11 cellular contexts compared by ENCODE assay signal in genomic region chr4:98150092-98150761, GRCh38. TPM values are rescaled to one million over a fixed set of nuclear protein-coding genes. Genes with fewer than 3 reads are reported as not detected.
DNase-seq lines count a peak whose midpoint lies in the region; ATAC-seq and TF ChIP-seq lines count a peak whose summit lies in the region.
"Had no signal": no experiment of that assay in that cellular context is flagged by ENCODE, and none has a peak within 500 bp of the region (broad histone marks: within the 10 kb centered on the region; RNA-seq: fewer than 3 reads in every experiment).

No MANE protein-coding gene starts in this region.

- H3K36me3 Mint-ChIP-seq in CD4-positive, CD25-positive, alpha-beta regulatory T cell = no peaks in the 10 kb centered on the region
- no peaks in the 10 kb centered on the region for H3K36me3 Mint-ChIP-seq in brain

- peak in 2 of 3 donors; percentile 13 to 33 for DNase-seq in CD4-positive, CD25-positive, alpha-beta regulatory T cell
- DNase-seq in lung microvascular endothelial cell (ENCODE audit: low read depth in 2 of 2) (peak; percentile 14 to 31), tibial artery (no peak), GM19240 (ENCODE audit: insufficient read length, low spot score) (no peak)
- DNase-seq in activated CD4-positive, alpha-beta T cell treated with anti-CD3 and anti-CD28 coated beads for 48 hours = no peak
- DNase-seq in stimulated activated naive CD8-positive, alpha-beta T cell treated with anti-CD3 and anti-CD28 coated beads, Interleukin-15, amount 100 ng/mL, for 72 hours = no peak
- DNase-seq: activated gamma-delta T cell, stomach had no signal

- H3K27ac Mint-ChIP-seq in CD4-positive, CD25-positive, alpha-beta regulatory T cell = no peak overlapping the region
- H3K27ac Mint-ChIP-seq in brain = peak overlapping the region in 1 of 5 experiments; percentile 4
- no peak overlapping the region for H3K27ac Mint-ChIP-seq in stimulated activated naive CD8-positive, alpha-beta T cell treated with anti-CD3 and anti-CD28 coated beads, Interleukin-15, amount 100 ng/mL, for 72 hours

- H3K27me3 Mint-ChIP-seq in CD4-positive, CD25-positive, alpha-beta regulatory T cell = no peaks in the 10 kb centered on the region
- H3K27me3 Mint-ChIP-seq in brain = no peaks in the 10 kb centered on the region
- H3K27me3 Mint-ChIP-seq in stimulated activated naive CD8-positive, alpha-beta T cell treated with anti-CD3 and anti-CD28 coated beads, Interleukin-15, amount 100 ng/mL, for 72 hours = no peaks in the 10 kb centered on the region

- TF ChIP-seq CTCF in LNCAP (IDR thresholded peaks at IDR 0.05) (peak; percentile 31; the same call in 1 of the 2 replicates), brain (conservative IDR thresholded peaks at IDR 0.05) (peak; percentile 66 to 67), tibial artery (IDR thresholded peaks at IDR 0.05) (no peak)

- H3K4me1 Mint-ChIP-seq in CD4-positive, CD25-positive, alpha-beta regulatory T cell = peaks cover 13 to 17% (median 13%) of the 10 kb centered on the region in 4 donors
- H3K4me1 Mint-ChIP-seq in brain = peaks cover 7% of the 10 kb centered on the region
- peaks cover 5% of the 10 kb centered on the region for H3K4me1 Mint-ChIP-seq in stimulated activated naive CD8-positive, alpha-beta T cell treated with anti-CD3 and anti-CD28 coated beads, Interleukin-15, amount 100 ng/mL, for 72 hours

- H3K4me1 ChIP-seq in CD4-positive, CD25-positive, alpha-beta regulatory T cell (ENCODE audit: control insufficient read depth, insufficient read depth, low read length, poor library complexity, severe bottlenecking) = peaks cover 22% of the 10 kb centered on the region
- H3K4me1 ChIP-seq in tibial artery = no peaks in the 10 kb centered on the region
- H3K4me1 ChIP-seq: stomach had no signal

- H3K36me3 ChIP-seq in CD4-positive, CD25-positive, alpha-beta regulatory T cell (ENCODE audit: control insufficient read depth, insufficient read depth, low read length) = no peaks in the 10 kb centered on the region
- H3K36me3 ChIP-seq in tibial artery = no peaks in the 10 kb centered on the region
- H3K36me3 ChIP-seq: stomach had no signal

- H3K27ac ChIP-seq in CD4-positive, CD25-positive, alpha-beta regulatory T cell (ENCODE audit: insufficient read depth, low read length, poor library complexity, severe bottlenecking) = no peak overlapping the region
- no peak overlapping the region for H3K27ac ChIP-seq in tibial artery
- H3K27ac ChIP-seq: stomach had no signal

- no peak for ATAC-seq in CD4-positive, CD25-positive, alpha-beta regulatory T cell (ENCODE audit: low read depth in 2 of 2)
- no peak for ATAC-seq in stimulated activated naive CD8-positive, alpha-beta T cell treated with anti-CD3 and anti-CD28 coated beads, Interleukin-15, amount 100 ng/mL, for 72 hours

- H3K4me3 ChIP-seq in CD4-positive, CD25-positive, alpha-beta regulatory T cell (ENCODE audit: low read depth, low read length) = no peak overlapping the region
- H3K4me3 ChIP-seq in tibial artery = no peak overlapping the region
- H3K4me3 ChIP-seq: lung, stomach had no signal

- H3K9me3 Mint-ChIP-seq in CD4-positive, CD25-positive, alpha-beta regulatory T cell = peaks cover 0 to 2% (median 0%) of the 10 kb centered on the region in 7 donors
- H3K9me3 Mint-ChIP-seq in brain = no peaks in the 10 kb centered on the region
- H3K9me3 Mint-ChIP-seq in stimulated activated naive CD8-positive, alpha-beta T cell treated with anti-CD3 and anti-CD28 coated beads, Interleukin-15, amount 100 ng/mL, for 72 hours = no peaks in the 10 kb centered on the region

- peak overlapping the region in 1 of 4 donors; percentile 38 for H3K4me3 Mint-ChIP-seq in CD4-positive, CD25-positive, alpha-beta regulatory T cell
- no peak overlapping the region for H3K4me3 Mint-ChIP-seq in brain
- H3K4me3 Mint-ChIP-seq in stimulated activated naive CD8-positive, alpha-beta T cell treated with anti-CD3 and anti-CD28 coated beads, Interleukin-15, amount 100 ng/mL, for 72 hours = no peak overlapping the region

- intact Hi-C loops in tibial artery (cut with DNase I; ENCODE audit: low total_unique reads) = no loop called here

- H3K27me3 ChIP-seq in CD4-positive, CD25-positive, alpha-beta regulatory T cell (ENCODE audit: control insufficient read depth, insufficient read depth, low read length) = no peaks in the 10 kb centered on the region
- no peaks in the 10 kb centered on the region for H3K27me3 ChIP-seq in tibial artery
- H3K27me3 ChIP-seq: stomach had no signal

- no peaks in the 10 kb centered on the region for H3K9me3 ChIP-seq in CD4-positive, CD25-positive, alpha-beta regulatory T cell (ENCODE audit: control insufficient read depth in 2 of 2, low read length in 2 of 2)
- H3K9me3 ChIP-seq in tibial artery = no peaks in the 10 kb centered on the region
- H3K9me3 ChIP-seq: stomach had no signal

RNA-seq across cellular contexts. Expression of gene STPG2, which starts 7.0 kb away (rescaled TPM):
- total RNA-seq in CD4-positive, CD25-positive, alpha-beta regulatory T cell = 0.39 TPM
- under 1 TPM in 1 of 4 donors, not detected in 3; 0.32 TPM for polyA plus RNA-seq in CD4-positive, CD25-positive, alpha-beta regulatory T cell
- not detected for polyA plus RNA-seq in brain (ENCODE audit: insufficient read depth, low read depth, low replicate concordance)
- under 0.01 TPM in 1 of 2 replicates, not detected in the other for total RNA-seq in lung microvascular endothelial cell

Comparison
In these comparisons a context has a peak if more than half of its experiments do, and no peak if none do; other contexts are left out.
1. DNase-seq: peak in CD4-positive, CD25-positive, alpha-beta regulatory T cell (2 of 3) and lung microvascular endothelial cell (2 of 2); none in activated CD4-positive, alpha-beta T cell treated with anti-CD3 and anti-CD28 coated beads for 48 hours (single experiment), tibial artery (0 of 2), GM19240 (single experiment) and stimulated activated naive CD8-positive, alpha-beta T cell treated with anti-CD3 and anti-CD28 coated beads, Interleukin-15, amount 100 ng/mL, for 72 hours (0 of 2).
2. CTCF ChIP-seq: peak in LNCAP (single experiment) and brain (2 of 2); none in tibial artery (0 of 2).